In the genomic region with DNA sequence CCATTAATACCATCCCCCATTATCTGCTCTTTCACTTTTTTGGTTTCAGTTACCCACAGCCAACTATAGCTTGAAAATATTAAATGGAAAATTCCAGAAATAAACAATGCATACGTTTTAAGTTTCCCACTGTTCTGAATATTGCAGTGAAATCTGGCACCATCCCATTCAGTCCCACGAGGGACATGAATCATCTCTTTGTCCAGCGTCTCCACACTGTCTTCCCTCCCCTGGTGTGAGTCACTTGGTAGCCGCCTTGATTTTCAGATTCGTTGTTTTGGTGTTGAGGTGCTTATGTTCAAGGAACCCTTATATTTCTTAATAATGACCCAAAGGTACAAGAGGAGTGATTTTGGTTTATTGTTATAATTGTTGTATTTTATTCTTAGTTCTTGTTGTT, we compare ENCODE assay signal across 1 cellular context.
TF ChIP-seq lines count a peak whose summit lies in the region.

No MANE protein-coding gene starts in this region.

TF ChIP-seq in GM23338, 12 proteins besides CTCF, POLR2A, EP300 and RAD21 (continued from another document):
- TF ChIP-seq REST (IDR thresholded peaks at IDR 0.05; ENCODE audit: unreplicated experiment) (no peak), NANOG (IDR thresholded peaks at IDR 0.05; ENCODE audit: borderline replicate concordance) (no peak), JUNB (IDR thresholded peaks at IDR 0.05; ENCODE audit: unreplicated experiment) (no peak), EZH2phosphoT487 (IDR thresholded peaks at IDR 0.05; ENCODE audit: unreplicated experiment) (no peak), POLR2AphosphoS5 (IDR thresholded peaks at IDR 0.05; ENCODE audit: low read depth) (no peak), ZNF114 (CRISPR knock-in tag; IDR thresholded peaks at IDR 0.05) (no peak), ETS1 (IDR thresholded peaks at IDR 0.05) (no peak), STAT1 (IDR thresholded peaks at IDR 0.05; ENCODE audit: unreplicated experiment) (no peak)
